Comparison of ENCODE assay signal across 7 cellular contexts in genomic region chr4:98754736-98755135, GRCh38.
"Had no signal": no experiment of that assay in that cellular context is flagged by ENCODE, and none has a peak within 500 bp of the region (broad histone marks: within the 10 kb centered on the region; RNA-seq: fewer than 3 reads in every experiment).

No MANE protein-coding gene starts in this region.

- H3K4me1 ChIP-seq: HAP-1 had no signal

- H3K27ac Mint-ChIP-seq: HFFc6 had no signal

- H3K36me3 ChIP-seq: HAP-1 had no signal

- DNase-seq: GOT3, H7, HFFc6, IMR-90 had no signal

- H3K9me3 Mint-ChIP-seq: HFFc6 had no signal

- H3K4me3 ChIP-seq: HAP-1, K562 had no signal

- ATAC-seq: HCT116, K562 had no signal

- H3K9me3 ChIP-seq: HAP-1 had no signal

- H3K4me3 Mint-ChIP-seq: HFFc6 had no signal
